1 cellular context compared by ENCODE assay signal in genomic region chr16:84137287-84137686, GRCh38.
TF ChIP-seq lines count a peak whose summit lies in the region.

No MANE protein-coding gene starts in this region.

TF ChIP-seq in K562, 482 proteins besides CTCF, POLR2A, EP300 and RAD21 (continues in another document):
- TF ChIP-seq LARP7 (IDR thresholded peaks at IDR 0.05), result no peak
- TF ChIP-seq ZNF644 (tag; IDR thresholded peaks at IDR 0.05; ENCODE audit: low read depth), result no peak
- TF ChIP-seq MEF2D (tag; conservative IDR thresholded peaks at IDR 0.05; ENCODE audit: low read depth), result no peak
- TF ChIP-seq MYC (IDR thresholded peaks at IDR 0.05; ENCODE audit: low read depth, low read length), result no peak
- no peak for TF ChIP-seq MYC (CRISPR knock-in tag; IDR thresholded peaks at IDR 0.05; ENCODE audit: borderline replicate concordance, low read depth)
- TF ChIP-seq ZBTB40 (IDR thresholded peaks at IDR 0.05), result no peak
- TF ChIP-seq ZBTB40 (CRISPR knock-in tag; IDR thresholded peaks at IDR 0.05), result no peak
- no peak for TF ChIP-seq ETV5 (CRISPR knock-in tag; IDR thresholded peaks at IDR 0.05; ENCODE audit: low read depth)
- no peak for TF ChIP-seq TBP (optimal IDR thresholded peaks at IDR 0.05; ENCODE audit: low read depth, low read length)
- TF ChIP-seq COPS2 (conservative IDR thresholded peaks at IDR 0.05), result no peak
- no peak for TF ChIP-seq TBL1XR1 (IDR thresholded peaks at IDR 0.05; ENCODE audit: low read length in 2 of 2)
- TF ChIP-seq GTF2F1 (IDR thresholded peaks at IDR 0.05; ENCODE audit: low read depth, low read length), result no peak
- no peak for TF ChIP-seq KDM1A (IDR thresholded peaks at IDR 0.05)
- TF ChIP-seq WHSC1 (IDR thresholded peaks at IDR 0.05; ENCODE audit: low read length), result peak; percentile 51
- no peak for TF ChIP-seq ZNF146 (CRISPR knock-in tag; IDR thresholded peaks at IDR 0.05; ENCODE audit: unreplicated experiment)
- TF ChIP-seq NCOA4 (IDR thresholded peaks at IDR 0.05; ENCODE audit: partially characterized antibody), result no peak
- no peak for TF ChIP-seq ZNF76 (CRISPR knock-in tag; IDR thresholded peaks at IDR 0.05; ENCODE audit: borderline replicate concordance)
- TF ChIP-seq NELFE (IDR thresholded peaks at IDR 0.05; ENCODE audit: insufficient read depth, insufficient read length), result no peak
- 0 out of 2 replicates have a peak, but pooled peaks have one; percentile 67 for TF ChIP-seq CAMTA2 (CRISPR knock-in tag; conservative IDR thresholded peaks at IDR 0.05)
- TF ChIP-seq FOS (IDR thresholded peaks at IDR 0.05; ENCODE audit: extremely low read depth, insufficient read length), result no peak
- no peak for TF ChIP-seq MTA3 (IDR thresholded peaks at IDR 0.05; ENCODE audit: borderline replicate concordance)
- TF ChIP-seq MAZ (CRISPR knock-in tag; conservative IDR thresholded peaks at IDR 0.05 in 1 of 2, IDR thresholded peaks at IDR 0.05 in 1 of 2), result 0 out of 4 replicates have a peak, but pooled peaks of 1 of the 2 experiments have one; percentile 11
- TF ChIP-seq ELF4 (CRISPR knock-in tag; IDR thresholded peaks at IDR 0.05), result 0 out of 2 replicates have a peak, but pooled peaks have one; percentile 29
- TF ChIP-seq SMARCA5 (IDR thresholded peaks at IDR 0.05), result no peak
- 0 out of 2 replicates have a peak, but pooled peaks have one; percentile 81 for TF ChIP-seq NR4A1 (CRISPR knock-in tag; IDR thresholded peaks at IDR 0.05)
- no peak for TF ChIP-seq NR4A1 (tag; IDR thresholded peaks at IDR 0.05)
- 0 out of 2 replicates have a peak, but pooled peaks have one; percentile 50 for TF ChIP-seq RREB1 (CRISPR knock-in tag; IDR thresholded peaks at IDR 0.05)
- TF ChIP-seq PRDM10 (IDR thresholded peaks at IDR 0.05; ENCODE audit: partially characterized antibody), result no peak
- TF ChIP-seq KLF6 (CRISPR knock-in tag; IDR thresholded peaks at IDR 0.05; ENCODE audit: borderline replicate concordance), result no peak
- TF ChIP-seq LCOR (CRISPR knock-in tag; IDR thresholded peaks at IDR 0.05), result no peak
- TF ChIP-seq PTTG1 (tag; IDR thresholded peaks at IDR 0.05; ENCODE audit: low read depth), result no peak
- 0 out of 2 replicates have a peak, but pooled peaks have one; percentile 42 for TF ChIP-seq ZNF175 (CRISPR knock-in tag; IDR thresholded peaks at IDR 0.05; ENCODE audit: low read depth)
